Comparison of ENCODE assay signal across 1 cellular context in the genomic region with DNA sequence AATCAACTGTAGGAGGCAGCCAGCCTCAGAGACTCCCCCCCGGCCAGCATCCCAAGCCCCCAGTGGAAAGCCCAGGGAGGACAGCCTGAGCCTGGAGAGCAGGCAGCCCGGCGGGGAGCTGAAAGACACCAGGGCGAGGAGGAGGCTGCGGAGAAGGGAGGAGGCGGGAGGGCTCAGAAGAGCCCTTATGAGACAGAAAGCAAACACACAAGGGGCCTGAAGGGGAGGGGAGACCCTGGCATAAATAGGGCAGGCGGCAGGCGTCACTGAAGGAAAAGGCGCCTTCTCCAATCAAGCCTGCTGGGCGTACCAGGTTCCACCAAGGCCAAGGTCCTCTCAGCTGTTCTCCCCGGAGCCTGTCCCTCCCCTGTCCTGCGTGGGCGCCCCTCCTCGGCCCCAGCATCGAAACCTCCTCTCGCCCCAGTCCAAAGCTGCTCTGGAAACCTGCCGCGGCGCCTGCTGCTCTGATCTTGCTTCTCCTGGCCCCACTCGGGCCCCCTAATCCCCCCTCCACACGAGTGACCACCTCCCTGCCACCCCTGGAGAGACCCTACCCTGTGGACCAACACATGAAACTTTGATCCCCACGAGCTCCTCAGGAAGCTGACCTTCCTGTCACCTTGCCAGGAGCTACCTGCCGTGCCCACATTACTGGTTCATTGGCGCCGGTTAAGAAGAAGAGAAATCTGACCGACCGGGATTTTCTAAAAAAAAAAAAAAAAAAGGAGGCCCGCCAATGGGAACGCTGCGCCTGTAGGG.
TF ChIP-seq lines count a peak whose summit lies in the region.

No MANE protein-coding gene starts in this region.

TF ChIP-seq in HepG2, 621 proteins besides CTCF, POLR2A, EP300 and RAD21:
- no peak for TF ChIP-seq PCBP1 (IDR thresholded peaks at IDR 0.05; ENCODE audit: borderline replicate concordance, low read depth, low read length)
- TF ChIP-seq PTBP1 (IDR thresholded peaks at IDR 0.05; ENCODE audit: low read depth, low read length, poor library complexity, severe bottlenecking), result no peak
- no peak for TF ChIP-seq ZNF468 (CRISPR knock-in tag; IDR thresholded peaks at IDR 0.05)
- TF ChIP-seq, protein P1, sequence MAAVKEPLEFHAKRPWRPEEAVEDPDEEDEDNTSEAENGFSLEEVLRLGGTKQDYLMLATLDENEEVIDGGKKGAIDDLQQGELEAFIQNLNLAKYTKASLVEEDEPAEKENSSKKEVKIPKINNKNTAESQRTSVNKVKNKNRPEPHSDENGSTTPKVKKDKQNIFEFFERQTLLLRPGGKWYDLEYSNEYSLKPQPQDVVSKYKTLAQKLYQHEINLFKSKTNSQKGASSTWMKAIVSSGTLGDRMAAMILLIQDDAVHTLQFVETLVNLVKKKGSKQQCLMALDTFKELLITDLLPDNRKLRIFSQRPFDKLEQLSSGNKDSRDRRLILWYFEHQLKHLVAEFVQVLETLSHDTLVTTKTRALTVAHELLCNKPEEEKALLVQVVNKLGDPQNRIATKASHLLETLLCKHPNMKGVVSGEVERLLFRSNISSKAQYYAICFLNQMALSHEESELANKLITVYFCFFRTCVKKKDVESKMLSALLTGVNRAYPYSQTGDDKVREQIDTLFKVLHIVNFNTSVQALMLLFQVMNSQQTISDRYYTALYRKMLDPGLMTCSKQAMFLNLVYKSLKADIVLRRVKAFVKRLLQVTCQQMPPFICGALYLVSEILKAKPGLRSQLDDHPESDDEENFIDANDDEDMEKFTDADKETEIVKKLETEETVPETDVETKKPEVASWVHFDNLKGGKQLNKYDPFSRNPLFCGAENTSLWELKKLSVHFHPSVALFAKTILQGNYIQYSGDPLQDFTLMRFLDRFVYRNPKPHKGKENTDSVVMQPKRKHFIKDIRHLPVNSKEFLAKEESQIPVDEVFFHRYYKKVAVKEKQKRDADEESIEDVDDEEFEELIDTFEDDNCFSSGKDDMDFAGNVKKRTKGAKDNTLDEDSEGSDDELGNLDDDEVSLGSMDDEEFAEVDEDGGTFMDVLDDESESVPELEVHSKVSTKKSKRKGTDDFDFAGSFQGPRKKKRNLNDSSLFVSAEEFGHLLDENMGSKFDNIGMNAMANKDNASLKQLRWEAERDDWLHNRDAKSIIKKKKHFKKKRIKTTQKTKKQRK (IDR thresholded peaks at IDR 0.05; ENCODE audit: low read length), result no peak
- TF ChIP-seq ZC3H13 (CRISPR knock-in tag; IDR thresholded peaks at IDR 0.05), result no peak
- no peak for TF ChIP-seq MED1 (CRISPR knock-in tag; IDR thresholded peaks at IDR 0.05)
- TF ChIP-seq ZNF333 (CRISPR knock-in tag; IDR thresholded peaks at IDR 0.05; ENCODE audit: borderline replicate concordance), result no peak
- no peak for TF ChIP-seq ZNF382 (CRISPR knock-in tag; IDR thresholded peaks at IDR 0.05; ENCODE audit: borderline replicate concordance)
- no peak for TF ChIP-seq TSC22D2 (CRISPR knock-in tag; IDR thresholded peaks at IDR 0.05; ENCODE audit: borderline replicate concordance)
- no peak for TF ChIP-seq FOXP1 (IDR thresholded peaks at IDR 0.05)
- no peak for TF ChIP-seq FOXP1 (CRISPR knock-in tag; IDR thresholded peaks at IDR 0.05)
- TF ChIP-seq, protein P2, sequence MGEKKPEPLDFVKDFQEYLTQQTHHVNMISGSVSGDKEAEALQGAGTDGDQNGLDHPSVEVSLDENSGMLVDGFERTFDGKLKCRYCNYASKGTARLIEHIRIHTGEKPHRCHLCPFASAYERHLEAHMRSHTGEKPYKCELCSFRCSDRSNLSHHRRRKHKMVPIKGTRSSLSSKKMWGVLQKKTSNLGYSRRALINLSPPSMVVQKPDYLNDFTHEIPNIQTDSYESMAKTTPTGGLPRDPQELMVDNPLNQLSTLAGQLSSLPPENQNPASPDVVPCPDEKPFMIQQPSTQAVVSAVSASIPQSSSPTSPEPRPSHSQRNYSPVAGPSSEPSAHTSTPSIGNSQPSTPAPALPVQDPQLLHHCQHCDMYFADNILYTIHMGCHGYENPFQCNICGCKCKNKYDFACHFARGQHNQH (CRISPR knock-in tag; IDR thresholded peaks at IDR 0.05), result no peak
- no peak for TF ChIP-seq PHF8 (CRISPR knock-in tag; IDR thresholded peaks at IDR 0.05)
